1 cellular context compared by ENCODE assay signal in genomic region chr11:46242961-46243795, GRCh38.
TF ChIP-seq lines count a peak whose summit lies in the region.

No MANE protein-coding gene starts in this region.

TF ChIP-seq in HepG2, 621 proteins besides CTCF, POLR2A, EP300 and RAD21 (continued from another document and continues in another):
- TF ChIP-seq ZNF280D (CRISPR knock-in tag; IDR thresholded peaks at IDR 0.05) (no peak), ZNF619 (CRISPR knock-in tag; IDR thresholded peaks at IDR 0.05) (no peak), TCF12 (IDR thresholded peaks at IDR 0.05) (no peak), TCF12 (CRISPR knock-in tag; IDR thresholded peaks at IDR 0.05) (peak; percentile 83; the same call in 1 of the 2 replicates), KDM6A (CRISPR knock-in tag; IDR thresholded peaks at IDR 0.05; ENCODE audit: low read depth) (no peak), MTERF4 (CRISPR knock-in tag; IDR thresholded peaks at IDR 0.05) (no peak), ZNF253 (CRISPR knock-in tag; IDR thresholded peaks at IDR 0.05; ENCODE audit: borderline replicate concordance) (no peak), SIX4 (CRISPR knock-in tag; IDR thresholded peaks at IDR 0.05) (no peak; the same call in 1 of the 2 replicates), FUBP1 (CRISPR knock-in tag; IDR thresholded peaks at IDR 0.05; ENCODE audit: borderline replicate concordance) (no peak), ZNF510 (CRISPR knock-in tag; IDR thresholded peaks at IDR 0.05; ENCODE audit: low read depth) (peak; percentile 82; the same call in 1 of the 2 replicates), ZNF414 (CRISPR knock-in tag; IDR thresholded peaks at IDR 0.05) (no peak), ZNF839 (CRISPR knock-in tag; IDR thresholded peaks at IDR 0.05; ENCODE audit: borderline replicate concordance) (peak; percentile 27; the same call in 1 of the 2 replicates), ZSCAN30 (CRISPR knock-in tag; IDR thresholded peaks at IDR 0.05) (no peak), SIN3A (IDR thresholded peaks at IDR 0.05; ENCODE audit: borderline replicate concordance, low read depth, low read length) (no peak), KLF9 (CRISPR knock-in tag; IDR thresholded peaks at IDR 0.05; ENCODE audit: low read depth) (no peak), RBAK (CRISPR knock-in tag; IDR thresholded peaks at IDR 0.05) (0 out of 2 replicates have a peak, but pooled peaks have one; percentile 35), CREBL2 (CRISPR knock-in tag; IDR thresholded peaks at IDR 0.05; ENCODE audit: borderline replicate concordance) (no peak), ZNF740 (CRISPR knock-in tag; IDR thresholded peaks at IDR 0.05) (no peak), ZNF407 (CRISPR knock-in tag; IDR thresholded peaks at IDR 0.05; ENCODE audit: not compliant biosample characterization) (peak; percentile 85), ZXDC (CRISPR knock-in tag; IDR thresholded peaks at IDR 0.05) (no peak), ZNF577 (CRISPR knock-in tag; IDR thresholded peaks at IDR 0.05; ENCODE audit: borderline replicate concordance, low read depth) (no peak), PRDM10 (CRISPR knock-in tag; IDR thresholded peaks at IDR 0.05; ENCODE audit: low read depth) (no peak; the same call in 1 of the 2 replicates), MIER3 (CRISPR knock-in tag; IDR thresholded peaks at IDR 0.05; ENCODE audit: borderline replicate concordance) (no peak), MXI1 (IDR thresholded peaks at IDR 0.05; ENCODE audit: borderline replicate concordance, low read depth, low read length) (peak; percentile 73; the same call in 2 of the 3 replicates), REXO4 (CRISPR knock-in tag; IDR thresholded peaks at IDR 0.05; ENCODE audit: borderline replicate concordance) (no peak), ESRRA (CRISPR knock-in tag; IDR thresholded peaks at IDR 0.05; ENCODE audit: low read depth) (0 out of 2 replicates have a peak, but pooled peaks have one; percentile 45), PHF20 (CRISPR knock-in tag; IDR thresholded peaks at IDR 0.05) (peak; percentile 54; the same call in 1 of the 2 replicates), HDAC6 (IDR thresholded peaks at IDR 0.05; ENCODE audit: low read depth, low read length) (no peak), ZNF629 (CRISPR knock-in tag; conservative IDR thresholded peaks at IDR 0.05) (no peak), SMAD9 (CRISPR knock-in tag; IDR thresholded peaks at IDR 0.05) (0 out of 2 replicates have a peak, but pooled peaks have one; percentile 55), IKZF1 (IDR thresholded peaks at IDR 0.05) (no peak), SP140L (CRISPR knock-in tag; IDR thresholded peaks at IDR 0.05; ENCODE audit: borderline replicate concordance) (no peak)
